In genomic region chr19:42515241-42515832, GRCh38 we compare ENCODE assay signal across 22 cellular contexts. TPM values are rescaled to one million over a fixed set of nuclear protein-coding genes. Genes with fewer than 3 reads are reported as not detected.
"Had no signal": no experiment of that assay in that cellular context is flagged by ENCODE, and none has a peak within 500 bp of the region (broad histone marks: within the 10 kb centered on the region; RNA-seq: fewer than 3 reads in every experiment).

No MANE protein-coding gene starts in this region.

- H3K27ac ChIP-seq: brain microvascular endothelial cell, cardiac muscle cell, PC-9 had no signal

- ATAC-seq: T-helper 17 cell had no signal

- H3K27ac Mint-ChIP-seq: activated B cell treated with CpG ODN at 0.5 μM for 24 hours; activated naive CD4-positive, alpha-beta T cell treated with anti-CD3 and anti-CD28 coated beads, Interleukin-2, amount 50 U/mL, for 24 hours; T-helper 17 cell had no signal

- H2AFZ ChIP-seq: PC-9 had no signal

- H3K27me3 ChIP-seq: brain microvascular endothelial cell, cardiac muscle cell had no signal

- H3K4me2 ChIP-seq: PC-9 had no signal

- H3K27me3 Mint-ChIP-seq: activated B cell treated with CpG ODN at 0.5 μM for 24 hours; activated naive CD4-positive, alpha-beta T cell treated with anti-CD3 and anti-CD28 coated beads, Interleukin-2, amount 50 U/mL, for 24 hours; T-helper 17 cell had no signal

- H3K36me3 ChIP-seq: brain microvascular endothelial cell, cardiac muscle cell, MG63 had no signal

- H3K9me3 Mint-ChIP-seq: activated B cell treated with CpG ODN at 0.5 μM for 24 hours; activated naive CD4-positive, alpha-beta T cell treated with anti-CD3 and anti-CD28 coated beads, Interleukin-2, amount 50 U/mL, for 24 hours had no signal

- H3K4me3 ChIP-seq: cardiac muscle cell, MG63, PC-9 had no signal

- H3K4me3 Mint-ChIP-seq: activated B cell treated with CpG ODN at 0.5 μM for 24 hours; activated naive CD4-positive, alpha-beta T cell treated with anti-CD3 and anti-CD28 coated beads, Interleukin-2, amount 50 U/mL, for 24 hours; T-helper 17 cell had no signal

- DNase-seq: activated B cell treated with CpG ODN at 0.5 μM for 24 hours; activated CD4-positive, alpha-beta T cell treated with anti-CD3 and anti-CD28 coated beads for 4 hours; activated T-cell treated with anti-CD3 and anti-CD28 coated beads for 4 hours; activated T-cell treated with anti-CD3 and anti-CD28 coated beads, Interleukin-2, amount 50 U/mL, for 48 hours; brain microvascular endothelial cell; MG63; MV-4-11; NCI-H1092 treated with DMSO at 0.1 percent for 48 hours; NCI-H1417 treated with DMSO at 0.1 percent for 48 hours; NCI-H1694; NCI-H2029; NCI-H2107; NCI-H345; NCI-H510A treated with DMSO at 0.1 percent for 48 hours; NCI-H69; NK-92 treated with Interleukin-12 subunit alpha and Interleukin-12 subunit beta, amount 100 ng/mL, for 24 hours; PC-9; SHP77 treated with DMSO at 0.1 percent for 48 hours; T-helper 17 cell; T1000 had no signal

RNA-seq across cellular contexts. Expression of gene CEACAM1, which starts 12.9 kb away (rescaled TPM):
- total RNA-seq: cardiac muscle cell had no signal
- polyA plus RNA-seq: cardiac muscle cell had no signal
